19 cellular contexts compared by ENCODE assay signal in genomic region chr12:10959777-10960176, GRCh38. TPM values are rescaled to one million over a fixed set of nuclear protein-coding genes. Genes with fewer than 3 reads are reported as not detected.
DNase-seq lines count a peak whose midpoint lies in the region; ATAC-seq, FAIRE-seq and TF ChIP-seq lines count a peak whose summit lies in the region.
"Had no signal": no experiment of that assay in that cellular context is flagged by ENCODE, and none has a peak within 500 bp of the region (broad histone marks: within the 10 kb centered on the region; RNA-seq: fewer than 3 reads in every experiment).

No MANE protein-coding gene starts in this region.

- FAIRE-seq in kidney (lab: Jason Lieb, UNC): no peak
- FAIRE-seq: keratinocyte had no signal

- H3K9ac ChIP-seq in kidney (ENCODE audit: low read length in 2 of 2): no peak overlapping the region

- ATAC-seq in Right ventricle myocardium inferior (no peak), sciatic nerve (peak; percentile 51), HG03520 (IDR thresholded peaks at IDR 0.05; ENCODE audit: unreplicated experiment) (no peak)
- ATAC-seq: activated T-cell treated with anti-CD3 and anti-CD28 coated beads, Interleukin-2, amount 50 U/mL, for 4 hours had no signal

- TF ChIP-seq CTCF in left ventricle myocardium inferior (IDR thresholded peaks at IDR 0.05; ENCODE audit: borderline replicate concordance) (peak; percentile 34), kidney (IDR thresholded peaks at IDR 0.05; ENCODE audit: borderline replicate concordance, extremely low read depth, insufficient read depth) (no peak)

- no peak overlapping the region for H3K27ac ChIP-seq in left ventricle myocardium inferior (replicated peaks)
- no peak overlapping the region for H3K27ac ChIP-seq in kidney (ENCODE audit: low read depth in 2 of 2, low read length in 2 of 2)
- H3K27ac ChIP-seq: tibial artery had no signal

- no peaks in the 10 kb centered on the region for H3K27me3 ChIP-seq in left ventricle myocardium inferior (ENCODE audit: low read depth)
- H3K27me3 ChIP-seq: tibial artery had no signal

- DNase-seq in left ventricle myocardium inferior: no peak
- no peak for DNase-seq in Right ventricle myocardium inferior (ENCODE audit: missing footprints)
- DNase-seq in RKO (ENCODE audit: low spot score): peak; percentile 19
- peak; percentile 17 for DNase-seq in fibroblast of gingiva (ENCODE audit: low read depth)
- no peak for DNase-seq in sciatic nerve (ENCODE audit: low spot score)
- no peak for DNase-seq in glomerular visceral epithelial cell (ENCODE audit: extremely low spot score)
- DNase-seq in kidney: no peak
- DNase-seq: activated CD4-positive, alpha-beta T cell treated with anti-CD3 and anti-CD28 coated beads for 4 hours; activated T-cell treated with anti-CD3 and anti-CD28 coated beads, Interleukin-2, amount 50 U/mL, for 4 hours; naive B cell; stimulated activated CD4-positive, alpha-beta T cell treated with anti-CD3 and anti-CD28 coated beads, Interleukin-2, amount 100 ng/mL, for 24 hours; stimulated activated CD8-positive, alpha-beta memory T cell treated with anti-CD3 and anti-CD28 coated beads, Interleukin-4, amount 100 ng/mL, for 48 hours; tibial artery had no signal

- H3K4me3 ChIP-seq in left ventricle myocardium inferior (no peak overlapping the region), kidney (ENCODE audit: low read length in 2 of 2) (no peak overlapping the region)
- H3K4me3 ChIP-seq: tibial artery had no signal

- H3K9me3 ChIP-seq in left ventricle myocardium inferior (replicated peaks) (peaks cover 28% of the 10 kb centered on the region), kidney (ENCODE audit: control insufficient read depth in 1 of 2, low read length in 2 of 2) (no peaks in the 10 kb centered on the region)

- intact Hi-C loops in left ventricle myocardium inferior (cut with micrococcal nuclease) (no loop called here), Right ventricle myocardium inferior (cut with DNase I) (no loop called here), sciatic nerve (cut with DNase I) (no loop called here), kidney (cut with DNase I) (no loop called here)

- H3K36me3 ChIP-seq in left ventricle myocardium inferior (no peaks in the 10 kb centered on the region), kidney (ENCODE audit: control insufficient read depth in 1 of 2, insufficient read depth in 2 of 2, low read length in 2 of 2) (no peaks in the 10 kb centered on the region)
- H3K36me3 ChIP-seq: tibial artery had no signal

- H3K4me1 ChIP-seq in left ventricle myocardium inferior (no peaks in the 10 kb centered on the region), kidney (ENCODE audit: control insufficient read depth in 1 of 2, insufficient read depth in 1 of 2, low read depth in 1 of 2, low read length in 2 of 2) (no peaks in the 10 kb centered on the region)
- H3K4me1 ChIP-seq: tibial artery had no signal

RNA-seq across cellular contexts. Expression of gene TAS2R14, which starts 20.7 kb away (rescaled TPM):
- total RNA-seq in left ventricle myocardium inferior: 0.58 TPM
- 0.38 TPM for total RNA-seq in Right ventricle myocardium inferior
- total RNA-seq in sciatic nerve: 7.0 TPM
- total RNA-seq in kidney: 3.9 TPM
- 0.75 TPM for polyA plus RNA-seq in kidney (ENCODE audit: insufficient read depth, low read depth, low replicate concordance)

RNA-seq across cellular contexts. Expression of gene TAS2R50, which starts 26.9 kb away (rescaled TPM):
- 0.47 TPM for total RNA-seq in left ventricle myocardium inferior
- not detected for total RNA-seq in Right ventricle myocardium inferior
- 2.7 TPM for total RNA-seq in sciatic nerve
- 2.0 TPM for total RNA-seq in kidney
- not detected for polyA plus RNA-seq in kidney (ENCODE audit: insufficient read depth, low read depth, low replicate concordance)
- polyA plus RNA-seq: IgD-negative memory B cell had no signal

RNA-seq across cellular contexts. Expression of gene PRH2, which starts 30.7 kb away (rescaled TPM):
- total RNA-seq in left ventricle myocardium inferior (not detected), Right ventricle myocardium inferior (not detected), sciatic nerve (not detected), kidney (not detected)
- polyA plus RNA-seq in kidney (ENCODE audit: insufficient read depth, low read depth, low replicate concordance): not detected
- total RNA-seq: NCI-H460, renal cortical epithelial cell, RPMI7951 had no signal
- polyA plus RNA-seq: IgD-negative memory B cell had no signal

RNA-seq across cellular contexts. Expression of gene TAS2R20, which starts 38.3 kb away (rescaled TPM):
- 0.44 TPM for total RNA-seq in left ventricle myocardium inferior
- total RNA-seq in Right ventricle myocardium inferior: 0.46 TPM
- total RNA-seq in sciatic nerve: 4.6 TPM
- 4.1 TPM for total RNA-seq in kidney
- polyA plus RNA-seq in kidney (ENCODE audit: insufficient read depth, low read depth, low replicate concordance): 0.47 TPM
- polyA plus RNA-seq: IgD-negative memory B cell had no signal

RNA-seq across cellular contexts. Expression of gene TAS2R13, which starts 50.4 kb away (rescaled TPM):
- total RNA-seq in left ventricle myocardium inferior (0.41 TPM), Right ventricle myocardium inferior (0.43 TPM), sciatic nerve (5.0 TPM), kidney (2.8 TPM)
- not detected for polyA plus RNA-seq in kidney (ENCODE audit: insufficient read depth, low read depth, low replicate concordance)
- polyA plus RNA-seq: IgD-negative memory B cell had no signal

Comparison
In these comparisons a context has a peak if more than half of its experiments do, and no peak if none do; other contexts are left out.
1. DNase-seq: peak in RKO (single experiment) and fibroblast of gingiva (single experiment); none in left ventricle myocardium inferior (single experiment), Right ventricle myocardium inferior (single experiment), sciatic nerve (single experiment), glomerular visceral epithelial cell (single experiment) and kidney (single experiment).